8 cellular contexts compared by ENCODE assay signal in genomic region chr2:152468832-152469692, GRCh38.
A peak's percentile ranks its signal among the peaks of the same experiment; 100 is the strongest.
DNase-seq lines count a peak whose midpoint lies in the region; ATAC-seq and TF ChIP-seq lines count a peak whose summit lies in the region.

No MANE protein-coding gene starts in this region.

- H3K36me3 ChIP-seq in uterus (no peaks in the 10 kb centered on the region), MG63 (no peaks in the 10 kb centered on the region)

- TF ChIP-seq CTCF in epithelial cell of esophagus (IDR thresholded peaks at IDR 0.05; ENCODE audit: insufficient read depth, low read depth, low read length, missing control alignments) (no peak), progenitor cell of endocrine pancreas (IDR thresholded peaks at IDR 0.05; ENCODE audit: unreplicated experiment) (no peak), uterus (IDR thresholded peaks at IDR 0.05) (no peak)

- no peak for ATAC-seq in HG02642 (IDR thresholded peaks at IDR 0.05; ENCODE audit: poor library complexity, unreplicated experiment)

- H3K27me3 ChIP-seq in uterus = no peaks in the 10 kb centered on the region
- H3K27me3 ChIP-seq in MG63 = no peaks in the 10 kb centered on the region

- H3K4me1 ChIP-seq in uterus = no peaks in the 10 kb centered on the region

- H3K36me3 Mint-ChIP-seq in progenitor cell of endocrine pancreas (ENCODE audit: insufficient read depth) = no peaks in the 10 kb centered on the region

- peaks cover 76% of the 10 kb centered on the region for H3K4me1 Mint-ChIP-seq in progenitor cell of endocrine pancreas (ENCODE audit: low read depth)

- H3K9me3 ChIP-seq in uterus (no peaks in the 10 kb centered on the region), MG63 (no peaks in the 10 kb centered on the region)

- H3K27me3 Mint-ChIP-seq in progenitor cell of endocrine pancreas = no peaks in the 10 kb centered on the region

- H3K4me3 Mint-ChIP-seq in progenitor cell of endocrine pancreas (ENCODE audit: low read depth) = no peak overlapping the region

- DNase-seq in H4 (ENCODE audit: low spot score) (peak; percentile 29), NCI-H748 treated with DMSO at 0.1 percent for 48 hours (lab: John Stamatoyannopoulos, UW) (peak; percentile 91), epithelial cell of esophagus (ENCODE audit: low read depth) (peak; percentile 67), progenitor cell of endocrine pancreas (ENCODE audit: low spot score, unreplicated experiment) (no peak), uterus (no peak), NCI-H187 (lab: John Stamatoyannopoulos, UW) (no peak), MG63 (no peak)

- intact Hi-C loops in uterus (cut with DNase I; ENCODE audit: low total_unique reads) = no loop called here

- H3K4me3 ChIP-seq in epithelial cell of esophagus (ENCODE audit: low read length) = no peak overlapping the region
- no peak overlapping the region for H3K4me3 ChIP-seq in uterus
- H3K4me3 ChIP-seq in MG63 = no peak overlapping the region

- peak overlapping the region; percentile 7 for H3K27ac Mint-ChIP-seq in progenitor cell of endocrine pancreas

- TF ChIP-seq POLR2A in uterus (IDR thresholded peaks at IDR 0.05) = no peak

- no peaks in the 10 kb centered on the region for H3K9me3 Mint-ChIP-seq in progenitor cell of endocrine pancreas (ENCODE audit: low read depth)

- no peak overlapping the region for H3K27ac ChIP-seq in uterus

Comparison
In these comparisons a context has a peak if more than half of its experiments do, and no peak if none do; other contexts are left out.
1. DNase-seq: peak in H4 (single experiment), NCI-H748 treated with DMSO at 0.1 percent for 48 hours (single experiment) and epithelial cell of esophagus (single experiment); none in progenitor cell of endocrine pancreas (single experiment), uterus (0 of 2), NCI-H187 (0 of 2) and MG63 (single experiment).